Comparison of ENCODE assay signal across 30 cellular contexts in genomic region chr17:13943859-13944258, GRCh38.
"Had no signal": no experiment of that assay in that cellular context is flagged by ENCODE, and none has a peak within 500 bp of the region (broad histone marks: within the 10 kb centered on the region; RNA-seq: fewer than 3 reads in every experiment).

No MANE protein-coding gene starts in this region.

- H3K27me3 ChIP-seq: adrenal gland, body of pancreas, colonic mucosa had no signal

- H3K27ac ChIP-seq: adrenal gland, body of pancreas, cardiac muscle cell, colonic mucosa, WERI-Rb-1 had no signal

- H3K27me3 Mint-ChIP-seq: activated B cell treated with CpG ODN at 0.5 μM for 24 hours; activated CD4-positive, alpha-beta memory T cell treated with anti-CD3 and anti-CD28 coated beads, Interleukin-2, amount 10 ng/mL, durations not matched to agents 7 days and 5 days; activated CD4-positive, alpha-beta T cell treated with anti-CD3 and anti-CD28 coated beads, Interleukin-2, amount 10 ng/mL, durations not matched to agents 7 days and 5 days; activated naive CD4-positive, alpha-beta T cell treated with anti-CD3 and anti-CD28 coated beads, Interleukin-2, amount 50 U/mL, for 24 hours; activated naive CD8-positive, alpha-beta T cell treated with anti-CD3 and anti-CD28 coated beads for 36 hours; activated naive CD8-positive, alpha-beta T cell treated with anti-CD3 and anti-CD28 coated beads, Interleukin-2, amount 50 U/mL, for 24 hours; T-helper 17 cell had no signal

- H3K9me3 ChIP-seq: adrenal gland, body of pancreas, colonic mucosa had no signal

- H3K4me3 Mint-ChIP-seq: activated B cell treated with CpG ODN at 0.5 μM for 24 hours; activated CD4-positive, alpha-beta memory T cell treated with anti-CD3 and anti-CD28 coated beads, Interleukin-2, amount 10 ng/mL, durations not matched to agents 7 days and 5 days; activated CD4-positive, alpha-beta T cell treated with anti-CD3 and anti-CD28 coated beads, Interleukin-2, amount 10 ng/mL, durations not matched to agents 7 days and 5 days; activated naive CD4-positive, alpha-beta T cell treated with anti-CD3 and anti-CD28 coated beads for 36 hours; activated naive CD4-positive, alpha-beta T cell treated with anti-CD3 and anti-CD28 coated beads, Interleukin-2, amount 50 U/mL, for 24 hours; activated naive CD8-positive, alpha-beta T cell treated with anti-CD3 and anti-CD28 coated beads for 36 hours; activated naive CD8-positive, alpha-beta T cell treated with anti-CD3 and anti-CD28 coated beads, Interleukin-2, amount 50 U/mL, for 24 hours; activated T-cell treated with anti-CD3 and anti-CD28 coated beads, Interleukin-2, amount 50 U/mL, for 4 hours; T-helper 17 cell; T-helper 2 cell treated with Interferon-gamma antibody and Interleukin-4, amounts not matched to agents 5 μg/mL and 100 μg/mL, for 36 hours had no signal

- H3K9me3 Mint-ChIP-seq: activated naive CD4-positive, alpha-beta T cell treated with anti-CD3 and anti-CD28 coated beads for 36 hours; activated naive CD4-positive, alpha-beta T cell treated with anti-CD3 and anti-CD28 coated beads, Interleukin-2, amount 50 U/mL, for 24 hours had no signal

- H3K27ac Mint-ChIP-seq: activated B cell treated with CpG ODN at 0.5 μM for 24 hours; activated CD4-positive, alpha-beta memory T cell treated with anti-CD3 and anti-CD28 coated beads, Interleukin-2, amount 10 ng/mL, durations not matched to agents 7 days and 5 days; activated CD4-positive, alpha-beta T cell treated with anti-CD3 and anti-CD28 coated beads, Interleukin-2, amount 10 ng/mL, durations not matched to agents 7 days and 5 days; activated naive CD4-positive, alpha-beta T cell treated with anti-CD3 and anti-CD28 coated beads for 36 hours; activated naive CD4-positive, alpha-beta T cell treated with anti-CD3 and anti-CD28 coated beads, Interleukin-2, amount 50 U/mL, for 24 hours; activated naive CD8-positive, alpha-beta T cell treated with anti-CD3 and anti-CD28 coated beads for 36 hours; activated naive CD8-positive, alpha-beta T cell treated with anti-CD3 and anti-CD28 coated beads, Interleukin-2, amount 50 U/mL, for 24 hours; activated T-helper 2 cell treated with anti-CD3 and anti-CD28 coated beads, Interferon-gamma antibody, Interleukin-2, Interleukin-4, amounts not matched to agents 10 μg/mL and 5 μg/mL and 100 μg/mL, durations not matched to agents 14 hours and 24 hours and 36 hours; T-helper 17 cell; T-helper 2 cell treated with Interferon-gamma antibody and Interleukin-4, amounts not matched to agents 5 μg/mL and 100 μg/mL, for 36 hours had no signal

- H3K4me1 Mint-ChIP-seq: activated CD4-positive, alpha-beta memory T cell treated with anti-CD3 and anti-CD28 coated beads, Interleukin-2, amount 10 ng/mL, durations not matched to agents 7 days and 5 days; activated CD4-positive, alpha-beta T cell treated with anti-CD3 and anti-CD28 coated beads, Interleukin-2, amount 10 ng/mL, durations not matched to agents 7 days and 5 days; activated naive CD4-positive, alpha-beta T cell treated with anti-CD3 and anti-CD28 coated beads, Interleukin-2, amount 50 U/mL, for 24 hours; activated naive CD8-positive, alpha-beta T cell treated with anti-CD3 and anti-CD28 coated beads for 36 hours; T-helper 17 cell had no signal

- ATAC-seq: activated CD4-positive, CD25-positive, alpha-beta regulatory T cell treated with anti-CD3 and anti-CD28 coated beads, Interleukin-2, amount 50 U/mL, for 24 hours; activated naive CD8-positive, alpha-beta T cell treated with anti-CD3 and anti-CD28 coated beads, Interleukin-2, amount 50 U/mL, for 24 hours; activated T-cell treated with anti-CD3 and anti-CD28 coated beads, Interleukin-2, amount 50 U/mL, for 4 hours; body of pancreas; esophagus mucosa; T-helper 17 cell had no signal

- H3K4me1 ChIP-seq: adrenal gland, body of pancreas, colonic mucosa had no signal

- H3K4me3 ChIP-seq: adrenal gland, body of pancreas, cardiac muscle cell, colonic mucosa had no signal

- H3K36me3 ChIP-seq: adrenal gland, cardiac muscle cell, colonic mucosa, WERI-Rb-1 had no signal

- DNase-seq: activated B cell treated with CpG ODN at 0.5 μM for 24 hours; activated CD4-positive, alpha-beta memory T cell treated with anti-CD3 and anti-CD28 coated beads, Interleukin-2, amount 10 ng/mL, durations not matched to agents 7 days and 5 days; activated CD4-positive, alpha-beta T cell treated with anti-CD3 and anti-CD28 coated beads for 4 hours; activated CD4-positive, alpha-beta T cell treated with anti-CD3 and anti-CD28 coated beads, Interleukin-2, amount 10 ng/mL, durations not matched to agents 7 days and 5 days; activated CD4-positive, alpha-beta T cell treated with anti-CD3 and anti-CD28 coated beads, Interleukin-2, amount 50 U/mL, for 4 hours; activated CD8-positive, alpha-beta memory T cell treated with anti-CD3 and anti-CD28 coated beads, Interleukin-2, amount 50 U/mL, for 48 hours; activated effector memory CD4-positive, alpha-beta T cell treated with anti-CD3 and anti-CD28 coated beads, Interleukin-2, amount 50 U/mL, for 16 hours; activated naive CD4-positive, alpha-beta T cell treated with anti-CD3 and anti-CD28 coated beads for 36 hours; activated naive CD8-positive, alpha-beta T cell treated with anti-CD3 and anti-CD28 coated beads for 36 hours; activated naive CD8-positive, alpha-beta T cell treated with anti-CD3 and anti-CD28 coated beads, Interleukin-2, amount 50 U/mL, for 24 hours; activated T-cell treated with anti-CD3 and anti-CD28 coated beads, Interleukin-2, amount 50 U/mL, for 4 hours; adrenal gland; amygdala; aorta; body of pancreas; central memory CD4-positive, alpha-beta T cell; cerebellar nuclear complex; colonic mucosa; effector CD8-positive, alpha-beta T cell; foreskin fibroblast; T-helper 1 cell; T-helper 17 cell; T1000; WERI-Rb-1 had no signal
